Comparison of ENCODE assay signal across 11 cellular contexts in the genomic region with DNA sequence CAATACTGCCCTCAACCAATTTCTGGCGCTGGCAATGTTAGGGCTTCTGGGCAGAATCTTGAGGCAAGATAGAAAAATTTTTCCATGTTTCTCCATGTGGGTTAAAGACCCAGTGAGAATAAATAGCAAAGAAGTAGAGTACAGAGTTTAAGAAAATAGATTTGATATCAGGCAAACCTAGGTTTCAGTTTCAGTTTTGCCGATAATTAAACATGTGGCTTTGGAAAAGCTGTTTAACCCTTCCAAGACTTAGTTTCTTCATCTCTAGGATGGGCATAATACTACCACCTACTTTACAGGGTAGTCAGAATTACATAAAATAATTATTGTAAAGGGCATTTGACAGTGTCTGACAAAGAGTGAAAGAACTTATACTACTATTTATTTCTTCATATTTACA. TPM values are rescaled to one million over a fixed set of nuclear protein-coding genes. Genes with fewer than 3 reads are reported as not detected.
A peak's percentile ranks its signal among the peaks of the same experiment; 100 is the strongest.
DNase-seq lines count a peak whose midpoint lies in the region; ATAC-seq, FAIRE-seq and TF ChIP-seq lines count a peak whose summit lies in the region.
"Had no signal": no experiment of that assay in that cellular context is flagged by ENCODE, and none has a peak within 500 bp of the region (broad histone marks: within the 10 kb centered on the region; RNA-seq: fewer than 3 reads in every experiment).

No MANE protein-coding gene starts in this region.

- H3K4me1 Mint-ChIP-seq in CD8-positive, alpha-beta memory T cell, result peaks cover 15 to 22% (median 21%) of the 10 kb centered on the region in 3 donors
- H3K4me1 Mint-ChIP-seq: nephron had no signal

- CTCF ChIA-PET in CD8-positive, alpha-beta memory T cell (lab: Charles Lee), result no interaction called here
- CTCF ChIA-PET in GM12878 (lab: Yijun Ruan, JAX), result no interaction called here

- H3K36me3 ChIP-seq in CD8-positive, alpha-beta memory T cell (ENCODE audit: insufficient read depth, low read length), result no peaks in the 10 kb centered on the region
- H3K36me3 ChIP-seq in Loucy (ENCODE audit: insufficient read depth, low read length), result no peaks in the 10 kb centered on the region
- no peaks in the 10 kb centered on the region for H3K36me3 ChIP-seq in GM12878 (ENCODE audit: control insufficient read depth in 2 of 2, insufficient read depth in 2 of 2, low read length in 1 of 2)
- no peaks in the 10 kb centered on the region for H3K36me3 ChIP-seq in HAP-1 (replicated peaks)

- ATAC-seq in GM12878 (peak; percentile 27), left cardiac atrium (no peak)

- peak overlapping the region; percentile 52 for H3K4me3 ChIP-seq in CD8-positive, alpha-beta memory T cell (ENCODE audit: low read length)
- H3K4me3 ChIP-seq in Loucy (ENCODE audit: low read length, poor library complexity, severe bottlenecking) (no peak overlapping the region), GM12878 (no peak overlapping the region), HAP-1 (no peak overlapping the region)

- POLR2A ChIA-PET in CD8-positive, alpha-beta memory T cell (lab: Charles Lee), result no interaction called here
- POLR2A ChIA-PET in GM12878 (lab: Charles Lee), result no interaction called here

- no peak overlapping the region for H3K9ac ChIP-seq in Loucy (ENCODE audit: low read depth, low read length, poor library complexity, severe bottlenecking)
- H3K9ac ChIP-seq in GM12878 (ENCODE audit: control insufficient read depth, insufficient read depth, low read length), result no peak overlapping the region

- intact Hi-C loops in GM12878 (cut with micrococcal nuclease; ENCODE audit: unreplicated experiment) (no loop called here), left cardiac atrium (cut with DNase I) (no loop called here)

- peaks cover 0 to 10% (median 9%) of the 10 kb centered on the region in 5 donors for H3K9me3 Mint-ChIP-seq in CD8-positive, alpha-beta memory T cell

- peaks cover 10% of the 10 kb centered on the region for H3K4me1 ChIP-seq in CD8-positive, alpha-beta memory T cell (ENCODE audit: insufficient read depth, low read length)
- peaks cover 6% of the 10 kb centered on the region for H3K4me1 ChIP-seq in Loucy (ENCODE audit: insufficient read depth, low read length, poor library complexity, severe bottlenecking)
- no peaks in the 10 kb centered on the region for H3K4me1 ChIP-seq in GM12878 (ENCODE audit: control insufficient read depth, insufficient read depth, low read length)
- H3K4me1 ChIP-seq in HAP-1, result peaks cover 14% of the 10 kb centered on the region

- H3K4me3 Mint-ChIP-seq in CD8-positive, alpha-beta memory T cell, result peak overlapping the region; percentile 75 to 87 (median 84)
- H3K4me3 Mint-ChIP-seq: nephron had no signal

- H3K27ac Mint-ChIP-seq in CD8-positive, alpha-beta memory T cell, result peak overlapping the region in 7 of 8 donors; percentile 57 to 84 (median 72)
- H3K27ac Mint-ChIP-seq: nephron had no signal

- TF ChIP-seq EP300 in GM12878 (IDR thresholded peaks at IDR 0.05; ENCODE audit: borderline replicate concordance in 1 of 2, control insufficient read depth in 1 of 2, low read depth in 2 of 2, low read length in 2 of 2), result no peak

- SMC1A ChIA-PET in GM12878 (lab: Charles Lee; ENCODE audit: uncharacterized antibody, unreplicated experiment), result no interaction called here

- peaks cover 0 to 17% (median 1%) of the 10 kb centered on the region in 3 donors for H3K36me3 Mint-ChIP-seq in CD8-positive, alpha-beta memory T cell

- no peak for DNase-seq in CD8-positive, alpha-beta memory T cell
- DNase-seq in GM12878 (ENCODE audit: low read depth, low spot score) (no peak), lung microvascular endothelial cell (ENCODE audit: low read depth in 2 of 2) (peak; percentile 14 to 29), NCI-H446 (lab: John Stamatoyannopoulos, UW) (no peak), HAP-1 (ENCODE audit: low spot score in 2 of 2) (no peak), left cardiac atrium (no peak)
- DNase-seq in activated CD4-positive, CD25-positive, alpha-beta regulatory T cell treated with anti-CD3 and anti-CD28 coated beads, Interleukin-2, amount 50 U/mL, for 72 hours, result no peak
- DNase-seq: hypothalamus, NCI-H524 treated with DMSO at 0.1 percent for 48 hours had no signal

- H3K27ac ChIP-seq in CD8-positive, alpha-beta memory T cell (ENCODE audit: low read depth, low read length), result no peak overlapping the region
- H3K27ac ChIP-seq in GM12878 (ENCODE audit: control insufficient read depth, insufficient read depth), result no peak overlapping the region; the same call in 1 of the 2 replicates

- no peak for TF ChIP-seq RAD21 in GM12878 (IDR thresholded peaks at IDR 0.05; ENCODE audit: insufficient read depth, low read depth, low read length)

- WGBS in GM12878 (ENCODE audit: insufficient coverage, insufficient replicate concordance, low lambda C conversion rate, missing lambda C conversion rate), result 0% methylated on average over 2 of the region's 2 CpGs

- FAIRE-seq in GM12878 (lab: Jason Lieb, UNC), result no peak

- peak overlapping the region; percentile 18; the same call in 1 of the 2 replicates for H2AFZ ChIP-seq in Loucy (ENCODE audit: low read length)
- H2AFZ ChIP-seq in GM12878 (ENCODE audit: control insufficient read depth, low read depth, low read length), result no peak overlapping the region

- H3K4me2 ChIP-seq in Loucy (ENCODE audit: low read depth, low read length, poor library complexity, severe bottlenecking) (peak overlapping the region; percentile 59), GM12878 (ENCODE audit: control insufficient read depth, insufficient read depth) (peak overlapping the region; percentile 28)

- TF ChIP-seq POLR2A in GM12878 (IDR thresholded peaks at IDR 0.05; ENCODE audit: low read depth, low read length), result no peak

- in situ Hi-C loops in GM12878 (cut with MboI) (no loop called here), HAP-1 (cut with MboI; ENCODE audit: low sequenced_read_pairs) (no loop called here)

- no peaks in the 10 kb centered on the region for H3K79me2 ChIP-seq in Loucy (ENCODE audit: insufficient read depth, low read length)
- H3K79me2 ChIP-seq in GM12878 (ENCODE audit: control insufficient read depth, insufficient read depth, low read length), result no peaks in the 10 kb centered on the region

- RAD21 ChIA-PET in GM12878 (lab: Charles Lee; ENCODE audit: unreplicated experiment), result interaction anchor here (1.0 kb wide), 1 partner anchor 95 kb away, joined by 3 read pairs; no protein-coding TSS in a partner anchor

- H4K20me1 ChIP-seq in Loucy (ENCODE audit: insufficient read depth, low read length, poor library complexity, severe bottlenecking) (no peaks in the 10 kb centered on the region), GM12878 (ENCODE audit: control insufficient read depth, insufficient read depth) (no peaks in the 10 kb centered on the region)

- no peaks in the 10 kb centered on the region for H3K27me3 ChIP-seq in CD8-positive, alpha-beta memory T cell (ENCODE audit: insufficient read depth, low read length, poor library complexity, severe bottlenecking)
- H3K27me3 ChIP-seq in Loucy (ENCODE audit: insufficient read depth, low read length, poor library complexity, severe bottlenecking) (no peaks in the 10 kb centered on the region), GM12878 (replicated peaks in 1 of 2; ENCODE audit: control insufficient read depth in 2 of 2, insufficient read depth in 2 of 2, low read length in 1 of 2) (no peaks in the 10 kb centered on the region), HAP-1 (ENCODE audit: low read depth) (no peaks in the 10 kb centered on the region)

- TF ChIP-seq CTCF in Loucy (conservative IDR thresholded peaks at IDR 0.05; ENCODE audit: low read length) (no peak), GM12878 (IDR thresholded peaks at IDR 0.05 in 2 of 3, conservative IDR thresholded peaks at IDR 0.05 in 1 of 3; ENCODE audit: control insufficient read depth in 2 of 3, extremely low read depth in 1 of 3, insufficient read depth in 1 of 3, low read depth in 3 of 3, low read length in 3 of 3) (no peak)

- no peaks in the 10 kb centered on the region for H3K9me3 ChIP-seq in CD8-positive, alpha-beta memory T cell (ENCODE audit: low read length)
- H3K9me3 ChIP-seq in Loucy (ENCODE audit: insufficient read depth, low read depth, low read length) (peaks cover 5% of the 10 kb centered on the region; the same call in 1 of the 2 replicates), GM12878 (replicated peaks; ENCODE audit: control insufficient read depth, insufficient read depth, low read length) (peaks cover 5% of the 10 kb centered on the region; the same call in 2 of the 3 replicates), HAP-1 (peaks cover 15% of the 10 kb centered on the region)

- BruUV-seq in GM12878 (replicated peaks; lab: Mats Ljungman, UMichigan), result no TSS peak

- no peaks in the 10 kb centered on the region for H3K9me2 ChIP-seq in Loucy (replicated peaks; ENCODE audit: low read depth, low read length)

- no peaks in the 10 kb centered on the region for H3F3A ChIP-seq in Loucy (ENCODE audit: low read depth)

- no peaks in the 10 kb centered on the region for H3K27me3 Mint-ChIP-seq in CD8-positive, alpha-beta memory T cell

TF ChIP-seq in GM12878, 131 proteins besides CTCF, POLR2A, EP300 and RAD21 (continues in another document):
- TF ChIP-seq EZH2 (IDR thresholded peaks at IDR 0.05; ENCODE audit: borderline replicate concordance, control insufficient read depth, low read depth, low read length) (no peak), RUNX3 (IDR thresholded peaks at IDR 0.05; ENCODE audit: low read length) (peak; percentile 8; the same call in 1 of the 2 replicates)

RNA-seq across cellular contexts. Expression of gene SIPA1L1, which starts 52.6 kb away (rescaled TPM):
- 10 to 100 TPM; 44.7 to 45.0 TPM for total RNA-seq in CD8-positive, alpha-beta memory T cell
- polyA plus RNA-seq in CD8-positive, alpha-beta memory T cell, result 30.2 TPM
- total RNA-seq in GM12878 (2013; cell fraction: nucleolus; rRNA removed), result 385 TPM in 2 replicates
- 36.4 and 42.6 TPM in 2 replicates for total RNA-seq in GM12878 (2014; rRNA removed)
- total RNA-seq in GM12878 (2014; rRNA removed; fragmentation: Illumina TruSeq; extraction: Trizol), result 44.9 and 49.7 TPM in 2 replicates
- 78.5 and 79.0 TPM in 2 replicates for total RNA-seq in GM12878 (2021)
- 35.6 TPM for polyA plus RNA-seq in GM12878 (2011; ENCODE audit: low read depth)
- 42.5 and 53.9 TPM in 2 replicates for polyA plus RNA-seq in GM12878 (2011; rRNA removed)
- 66.6 and 71.1 TPM in 2 replicates for polyA plus RNA-seq in GM12878 (2011; cell fraction: cytosol; rRNA removed)
- polyA plus RNA-seq in GM12878 (2011; cell fraction: nucleus; rRNA removed), result 145 and 156 TPM in 2 replicates
- 51.2 and 65.2 TPM in 2 replicates for polyA plus RNA-seq in GM12878 (2012)
- 52.9 and 66.8 TPM in 2 replicates for polyA plus RNA-seq in GM12878 (2014; fragmentation: Illumina TruSeq; extraction: Trizol)
- polyA plus RNA-seq in GM12878 (2014; fragmentation: Nextera tagmentation; extraction: Ambion mirVana), result 10 to 100 TPM; 14.3 to 19.7 TPM
- 43.6 and 50.7 TPM in 2 replicates for polyA plus RNA-seq in GM12878 (2014; rRNA removed)
- 10 to 100 TPM; 59.1 to 66.2 TPM for polyA plus RNA-seq in GM12878 (2016; fragmentation: Nextera tagmentation; extraction: Ambion mirVana)
- 121 and 126 TPM in 2 replicates for polyA minus RNA-seq in GM12878 (2011; rRNA and poly(A)+ RNA removed)
- 54.1 and 71.3 TPM in 2 replicates for polyA minus RNA-seq in GM12878 (2011; cell fraction: cytosol; rRNA and poly(A)+ RNA removed)
- 105 and 154 TPM in 2 replicates for polyA minus RNA-seq in GM12878 (2011; cell fraction: nucleus; rRNA and poly(A)+ RNA removed)
- 5.7 and 6.0 TPM in 2 replicates for total RNA-seq in lung microvascular endothelial cell
- 10 to 100 TPM in 1 of 2 donors, 1 to 10 TPM in 1; 6.7 to 12.5 TPM for total RNA-seq in left cardiac atrium

Comparison
In these comparisons a context has a peak if more than half of its experiments do, and no peak if none do; other contexts are left out.
1. DNase-seq: peak in lung microvascular endothelial cell (2 of 2); none in CD8-positive, alpha-beta memory T cell (0 of 5), GM12878 (single experiment), activated CD4-positive, CD25-positive, alpha-beta regulatory T cell treated with anti-CD3 and anti-CD28 coated beads, Interleukin-2, amount 50 U/mL, for 72 hours (single experiment), NCI-H446 (0 of 2), HAP-1 (0 of 2) and left cardiac atrium (single experiment).